ENCODE assay signal across 14 cellular contexts in the genomic region with DNA sequence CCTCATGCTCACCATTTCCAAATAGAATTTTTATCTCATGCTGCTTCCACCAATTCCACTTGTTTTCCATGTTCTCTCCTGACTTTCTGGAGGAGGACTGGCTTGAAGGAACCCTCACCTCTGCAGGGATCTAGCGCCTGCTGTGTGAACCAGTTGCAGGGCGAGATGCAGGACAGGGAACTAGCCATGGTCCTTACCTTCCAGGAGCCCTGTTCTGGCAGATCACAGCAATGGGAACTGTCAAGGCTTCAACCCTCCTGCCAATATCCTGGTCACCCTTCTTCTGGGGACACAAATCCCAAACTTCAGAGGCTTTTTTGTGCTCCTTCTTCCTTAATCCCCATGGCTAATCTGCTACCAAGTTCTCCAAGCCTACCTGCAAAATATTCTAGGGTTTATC.
DNase-seq lines count a peak whose midpoint lies in the region; ATAC-seq and TF ChIP-seq lines count a peak whose summit lies in the region.
"Had no signal": no experiment of that assay in that cellular context is flagged by ENCODE, and none has a peak within 500 bp of the region (broad histone marks: within the 10 kb centered on the region; RNA-seq: fewer than 3 reads in every experiment).

No MANE protein-coding gene starts in this region.

- H3K36me3 ChIP-seq in left lung: no peaks in the 10 kb centered on the region

- TF ChIP-seq RAD21 in Ishikawa (IDR thresholded peaks at IDR 0.05; ENCODE audit: low read depth): no peak

- H3K27ac ChIP-seq in left lung: no peak overlapping the region
- H3K27ac ChIP-seq: parathyroid adenoma had no signal

- no peak for TF ChIP-seq EP300 in Ishikawa (IDR thresholded peaks at IDR 0.05; ENCODE audit: borderline replicate concordance)

- ATAC-seq in left lung: peak; percentile 37
- ATAC-seq in HG02678 (IDR thresholded peaks at IDR 0.05; ENCODE audit: unreplicated experiment): no peak
- no peak for ATAC-seq in GM19452 (IDR thresholded peaks at IDR 0.05; ENCODE audit: unreplicated experiment)
- ATAC-seq: Right ventricle myocardium inferior had no signal

- H3K4me1 ChIP-seq in left lung: no peaks in the 10 kb centered on the region
- H3K4me1 ChIP-seq: parathyroid adenoma had no signal

- H3K4me3 ChIP-seq in choroid plexus epithelial cell (ENCODE audit: low read depth, low read length) (no peak overlapping the region), left lung (no peak overlapping the region)

- H3K27me3 ChIP-seq in left lung: peaks cover 0 to 41% of the 10 kb centered on the region in 2 donors

- DNase-seq in COLO829 (ENCODE audit: low spot score) (peak; percentile 22), choroid plexus epithelial cell (ENCODE audit: low read depth) (peak; percentile 18), left lung (no peak)
- DNase-seq in activated T-cell treated with anti-CD3 and anti-CD28 coated beads, Interleukin-2, amount 50 U/mL, for 1 hour: no peak
- DNase-seq in activated naive CD4-positive, alpha-beta T cell (lab: John Stamatoyannopoulos, UW): no peak
- DNase-seq: activated CD8-positive, alpha-beta memory T cell treated with anti-CD3 and anti-CD28 coated beads for 24 hours; activated effector memory CD4-positive, alpha-beta T cell treated with Interleukin-2 at 50 U/mL for 16 hours; NCI-H2107; NCI-H748 treated with DMSO at 0.1 percent for 48 hours had no signal

- no peaks in the 10 kb centered on the region for H3K9me3 ChIP-seq in left lung

- intact Hi-C loops in left lung (cut with DNase I): no loop called here

- TF ChIP-seq CTCF in choroid plexus epithelial cell (conservative IDR thresholded peaks at IDR 0.05; ENCODE audit: low read depth, low read length) (no peak), left lung (IDR thresholded peaks at IDR 0.05) (no peak)

TF ChIP-seq in Ishikawa, 13 proteins besides CTCF, POLR2A, EP300 and RAD21:
- TF ChIP-seq, protein P1, sequence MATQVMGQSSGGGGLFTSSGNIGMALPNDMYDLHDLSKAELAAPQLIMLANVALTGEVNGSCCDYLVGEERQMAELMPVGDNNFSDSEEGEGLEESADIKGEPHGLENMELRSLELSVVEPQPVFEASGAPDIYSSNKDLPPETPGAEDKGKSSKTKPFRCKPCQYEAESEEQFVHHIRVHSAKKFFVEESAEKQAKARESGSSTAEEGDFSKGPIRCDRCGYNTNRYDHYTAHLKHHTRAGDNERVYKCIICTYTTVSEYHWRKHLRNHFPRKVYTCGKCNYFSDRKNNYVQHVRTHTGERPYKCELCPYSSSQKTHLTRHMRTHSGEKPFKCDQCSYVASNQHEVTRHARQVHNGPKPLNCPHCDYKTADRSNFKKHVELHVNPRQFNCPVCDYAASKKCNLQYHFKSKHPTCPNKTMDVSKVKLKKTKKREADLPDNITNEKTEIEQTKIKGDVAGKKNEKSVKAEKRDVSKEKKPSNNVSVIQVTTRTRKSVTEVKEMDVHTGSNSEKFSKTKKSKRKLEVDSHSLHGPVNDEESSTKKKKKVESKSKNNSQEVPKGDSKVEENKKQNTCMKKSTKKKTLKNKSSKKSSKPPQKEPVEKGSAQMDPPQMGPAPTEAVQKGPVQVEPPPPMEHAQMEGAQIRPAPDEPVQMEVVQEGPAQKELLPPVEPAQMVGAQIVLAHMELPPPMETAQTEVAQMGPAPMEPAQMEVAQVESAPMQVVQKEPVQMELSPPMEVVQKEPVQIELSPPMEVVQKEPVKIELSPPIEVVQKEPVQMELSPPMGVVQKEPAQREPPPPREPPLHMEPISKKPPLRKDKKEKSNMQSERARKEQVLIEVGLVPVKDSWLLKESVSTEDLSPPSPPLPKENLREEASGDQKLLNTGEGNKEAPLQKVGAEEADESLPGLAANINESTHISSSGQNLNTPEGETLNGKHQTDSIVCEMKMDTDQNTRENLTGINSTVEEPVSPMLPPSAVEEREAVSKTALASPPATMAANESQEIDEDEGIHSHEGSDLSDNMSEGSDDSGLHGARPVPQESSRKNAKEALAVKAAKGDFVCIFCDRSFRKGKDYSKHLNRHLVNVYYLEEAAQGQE (IDR thresholded peaks at IDR 0.05; ENCODE audit: low read depth): peak; percentile 75
- TF ChIP-seq ZBTB7A (IDR thresholded peaks at IDR 0.05; ENCODE audit: low read depth): no peak

Comparison
In these comparisons a context has a peak if more than half of its experiments do, and no peak if none do; other contexts are left out.
1. DNase-seq: peak in COLO829 (single experiment) and choroid plexus epithelial cell (single experiment); none in left lung (0 of 2), activated T-cell treated with anti-CD3 and anti-CD28 coated beads, Interleukin-2, amount 50 U/mL, for 1 hour (single experiment) and activated naive CD4-positive, alpha-beta T cell (0 of 4).